In genomic region chr5:149550608-149551226, GRCh38 we compare ENCODE assay signal across 8 cellular contexts. TPM values are rescaled to one million over a fixed set of nuclear protein-coding genes. Genes with fewer than 3 reads are reported as not detected.
A peak's percentile ranks its signal among the peaks of the same experiment; 100 is the strongest.
DNase-seq lines count a peak whose midpoint lies in the region; ATAC-seq and TF ChIP-seq lines count a peak whose summit lies in the region.

No MANE protein-coding gene starts in this region.

- peak overlapping the region; percentile 98 for H3K27ac ChIP-seq in left ventricle myocardium inferior (replicated peaks)
- H3K27ac ChIP-seq in sigmoid colon: peak overlapping the region; percentile 99 to 100 (median 100)

- TF ChIP-seq POLR2A in sigmoid colon (IDR thresholded peaks at IDR 0.05): no peak

- ATAC-seq in activated CD4-positive, alpha-beta T cell treated with anti-CD3 and anti-CD28 coated beads for 36 hours: peak; percentile 4
- ATAC-seq in HG03342 (IDR thresholded peaks at IDR 0.05; ENCODE audit: unreplicated experiment): peak; percentile 0
- ATAC-seq in activated T-helper 17 cell treated with anti-CD3 and anti-CD28 coated beads, Interleukin-2, amount 50 U/mL, for 72 hours (replicated peaks): peak; percentile 6

- TF ChIP-seq CTCF in left ventricle myocardium inferior (IDR thresholded peaks at IDR 0.05; ENCODE audit: borderline replicate concordance) (no peak), sigmoid colon (IDR thresholded peaks at IDR 0.05) (no peak)

- WGBS in sigmoid colon, 2 donors: 0% methylated on average over 39 of the region's 39 CpGs

- peaks cover 33% of the 10 kb centered on the region for H3K4me1 Mint-ChIP-seq in activated CD4-positive, alpha-beta T cell treated with anti-CD3 and anti-CD28 coated beads for 36 hours
- H3K4me1 Mint-ChIP-seq in activated T-helper 17 cell treated with anti-CD3 and anti-CD28 coated beads, Interleukin-2, amount 50 U/mL, for 72 hours: peaks cover 20% of the 10 kb centered on the region

- H3K27ac Mint-ChIP-seq in activated CD4-positive, alpha-beta T cell treated with anti-CD3 and anti-CD28 coated beads for 36 hours: peak overlapping the region; percentile 100
- H3K27ac Mint-ChIP-seq in activated T-helper 17 cell treated with anti-CD3 and anti-CD28 coated beads, Interleukin-2, amount 50 U/mL, for 72 hours: peak overlapping the region; percentile 100

- no peaks in the 10 kb centered on the region for H3K9me3 Mint-ChIP-seq in activated CD4-positive, alpha-beta T cell treated with anti-CD3 and anti-CD28 coated beads for 36 hours (ENCODE audit: low read depth)
- H3K9me3 Mint-ChIP-seq in activated T-helper 17 cell treated with anti-CD3 and anti-CD28 coated beads, Interleukin-2, amount 50 U/mL, for 72 hours: no peaks in the 10 kb centered on the region

- TF ChIP-seq EP300 in sigmoid colon (IDR thresholded peaks at IDR 0.05): no peak

- H3K27me3 Mint-ChIP-seq in activated CD4-positive, alpha-beta T cell treated with anti-CD3 and anti-CD28 coated beads for 36 hours: no peaks in the 10 kb centered on the region
- H3K27me3 Mint-ChIP-seq in activated T-helper 17 cell treated with anti-CD3 and anti-CD28 coated beads, Interleukin-2, amount 50 U/mL, for 72 hours: no peaks in the 10 kb centered on the region

- peak overlapping the region; percentile 95 for H3K4me3 Mint-ChIP-seq in activated CD4-positive, alpha-beta T cell treated with anti-CD3 and anti-CD28 coated beads for 36 hours
- peak overlapping the region; percentile 100 for H3K4me3 Mint-ChIP-seq in activated T-helper 17 cell treated with anti-CD3 and anti-CD28 coated beads, Interleukin-2, amount 50 U/mL, for 72 hours

- H3K27me3 ChIP-seq in left ventricle myocardium inferior (ENCODE audit: low read depth) (no peaks in the 10 kb centered on the region), sigmoid colon (no peaks in the 10 kb centered on the region)

- POLR2A ChIA-PET in activated CD4-positive, alpha-beta T cell treated with anti-CD3 and anti-CD28 coated beads for 36 hours (lab: Charles Lee): interaction anchor here (0.5 to 3.3 kb wide), 9 partner anchors 12 to 205 kb away, joined by 3 to 31 read pairs (median 4); partner anchors contain the start of genes GRPEL2 and PCYOX1L

- H3K36me3 Mint-ChIP-seq in activated CD4-positive, alpha-beta T cell treated with anti-CD3 and anti-CD28 coated beads for 36 hours (ENCODE audit: low read depth): peaks cover 46% of the 10 kb centered on the region
- peaks cover 59% of the 10 kb centered on the region for H3K36me3 Mint-ChIP-seq in activated T-helper 17 cell treated with anti-CD3 and anti-CD28 coated beads, Interleukin-2, amount 50 U/mL, for 72 hours (ENCODE audit: low read depth)

- DNase-seq in activated CD4-positive, alpha-beta T cell treated with anti-CD3 and anti-CD28 coated beads for 36 hours: no peak
- no peak for DNase-seq in activated CD4-positive, alpha-beta T cell treated with anti-CD3 and anti-CD28 coated beads, Interleukin-2, amount 50 U/mL, for 4 hours
- DNase-seq in left ventricle myocardium inferior (peak; percentile 25), sigmoid colon (peak; percentile 77), NCI-H1436 (lab: John Stamatoyannopoulos, UW) (no peak), COR-L47 (lab: John Stamatoyannopoulos, UW) (no peak)

- intact Hi-C loops in activated CD4-positive, alpha-beta T cell treated with anti-CD3 and anti-CD28 coated beads for 36 hours (cut with DNase I, micrococcal nuclease): loop anchor here (1.0 to 2.0 kb wide), 7 partner anchors 26 to 1168 kb away; partner anchors contain the start of genes GRPEL2 (in 2 of the 2), FBXO38 (in 1 of the 2), HMGXB3 (in 1 of the 2) and RPS14 (in 1 of the 2)
- intact Hi-C loops in left ventricle myocardium inferior (cut with micrococcal nuclease): loop anchor here (5.0 kb wide), 1 partner anchor 108 kb away; no protein-coding TSS in a partner anchor
- intact Hi-C loops in sigmoid colon (cut with DNase I): no loop called here

- H3K4me3 ChIP-seq in left ventricle myocardium inferior: peak overlapping the region; percentile 91
- peak overlapping the region; percentile 93 to 100 (median 98) for H3K4me3 ChIP-seq in sigmoid colon

- CTCF ChIA-PET in activated CD4-positive, alpha-beta T cell treated with anti-CD3 and anti-CD28 coated beads for 36 hours (lab: Charles Lee): interaction anchor here (0.6 to 2.9 kb wide), 20 partner anchors 8 to 409 kb away, joined by 3 to 20 read pairs (median 4); partner anchors contain the start of genes ARHGEF37 and GRPEL2

- H3K4me1 ChIP-seq in left ventricle myocardium inferior (peaks cover 65% of the 10 kb centered on the region), sigmoid colon (peaks cover 0 to 41% (median 37%) of the 10 kb centered on the region in 4 donors)

- no peaks in the 10 kb centered on the region for H3K9me3 ChIP-seq in left ventricle myocardium inferior (replicated peaks)
- H3K9me3 ChIP-seq in sigmoid colon: no peaks in the 10 kb centered on the region

- H3K36me3 ChIP-seq in left ventricle myocardium inferior: peaks cover 35% of the 10 kb centered on the region
- peaks cover 0 to 23% (median 0%) of the 10 kb centered on the region in 4 donors for H3K36me3 ChIP-seq in sigmoid colon

RNA-seq across cellular contexts. Expression of gene CSNK1A1, which starts 0.5 kb away (rescaled TPM):
- 100 to 1,000 TPM; 169 to 203 TPM for total RNA-seq in activated CD4-positive, alpha-beta T cell treated with anti-CD3 and anti-CD28 coated beads for 36 hours
- 100 to 1,000 TPM; 167 to 175 TPM for total RNA-seq in activated T-helper 17 cell treated with anti-CD3 and anti-CD28 coated beads, Interleukin-2, amount 50 U/mL, for 72 hours
- total RNA-seq in left ventricle myocardium inferior (180 TPM), sigmoid colon (100 to 1,000 TPM; 214 to 298 (median 231) TPM)
- polyA plus RNA-seq in sigmoid colon: 100 to 1,000 TPM in 2 of 3 donors, 10 to 100 TPM in 1; 85.3 to 112 (median 107) TPM

RNA-seq across cellular contexts. Expression of gene ARHGEF37, which starts 30.6 kb away (rescaled TPM):
- 1 to 10 TPM; 1.7 to 2.1 TPM for total RNA-seq in activated CD4-positive, alpha-beta T cell treated with anti-CD3 and anti-CD28 coated beads for 36 hours
- total RNA-seq in activated T-helper 17 cell treated with anti-CD3 and anti-CD28 coated beads, Interleukin-2, amount 50 U/mL, for 72 hours: under 1 TPM; 0.06 to 0.64 TPM
- total RNA-seq in left ventricle myocardium inferior (22.8 TPM), sigmoid colon (10 to 100 TPM; 23.5 to 51.0 (median 39.8) TPM)
- polyA plus RNA-seq in sigmoid colon: 1 to 10 TPM; 4.8 to 7.2 (median 7.0) TPM

Comparison
In these comparisons a context has a peak if more than half of its experiments do, and no peak if none do; other contexts are left out.
1. DNase-seq: peak in left ventricle myocardium inferior (single experiment) and sigmoid colon (single experiment); none in activated CD4-positive, alpha-beta T cell treated with anti-CD3 and anti-CD28 coated beads for 36 hours (single experiment), activated CD4-positive, alpha-beta T cell treated with anti-CD3 and anti-CD28 coated beads, Interleukin-2, amount 50 U/mL, for 4 hours (0 of 2), NCI-H1436 (single experiment) and COR-L47 (single experiment).
2. Peak in every context shown above with its lines, with median percentiles within 50 percentile points of each other: ATAC-seq.